8 cellular contexts compared by ENCODE assay signal in genomic region chr4:113760852-113761681, GRCh38. TPM values are rescaled to one million over a fixed set of nuclear protein-coding genes. Genes with fewer than 3 reads are reported as not detected.
A peak's percentile ranks its signal among the peaks of the same experiment; 100 is the strongest.
DNase-seq lines count a peak whose midpoint lies in the region; ATAC-seq and TF ChIP-seq lines count a peak whose summit lies in the region.

No MANE protein-coding gene starts in this region.

- H3K27me3 ChIP-seq in heart left ventricle, result no peaks in the 10 kb centered on the region
- H3K27me3 ChIP-seq in trophoblast cell (ENCODE audit: insufficient read depth, low read length), result no peaks in the 10 kb centered on the region
- no peaks in the 10 kb centered on the region for H3K27me3 ChIP-seq in uterus

- H2AK5ac ChIP-seq in trophoblast cell (ENCODE audit: low read length), result peak overlapping the region; percentile 15

- intact Hi-C loops in heart left ventricle (cut with DNase I) (loop anchor here (1.0 to 10.0 kb wide), 21 partner anchors 74 to 624 kb away; no protein-coding TSS in a partner anchor), uterus (cut with DNase I; ENCODE audit: low total_unique reads) (loop anchor here (10.0 kb wide), 2 partner anchors 216 to 366 kb away; no protein-coding TSS in a partner anchor)

- H3K79me2 ChIP-seq in trophoblast cell (ENCODE audit: control insufficient read depth, insufficient read depth, low read length, poor library complexity), result peaks cover 12% of the 10 kb centered on the region

- peak overlapping the region; percentile 75 for H3K4ac ChIP-seq in trophoblast cell (ENCODE audit: low read depth, low read length)

- peak overlapping the region; percentile 82 for H2AFZ ChIP-seq in trophoblast cell (ENCODE audit: insufficient read depth, low read length, poor library complexity)

- H2BK5ac ChIP-seq in trophoblast cell (ENCODE audit: low read depth, low read length, poor library complexity), result peak overlapping the region; percentile 88

- TF ChIP-seq CTCF in heart left ventricle (IDR thresholded peaks at IDR 0.05) (no peak), uterus (IDR thresholded peaks at IDR 0.05) (peak in 1 of 4 experiments; percentile 12)

- peak overlapping the region; percentile 70 to 91 (median 88) for H3K4me3 ChIP-seq in heart left ventricle
- H3K4me3 ChIP-seq in trophoblast cell (ENCODE audit: low read depth, low read length), result peak overlapping the region; percentile 86
- peak overlapping the region; percentile 68 to 92 for H3K4me3 ChIP-seq in uterus

- no peaks in the 10 kb centered on the region for H3K9me3 ChIP-seq in heart left ventricle
- no peaks in the 10 kb centered on the region for H3K9me3 ChIP-seq in trophoblast cell (ENCODE audit: insufficient read depth, low read depth, low read length)
- H3K9me3 ChIP-seq in uterus, result no peaks in the 10 kb centered on the region

- peak in 1 of 2 donors; percentile 18 for TF ChIP-seq POLR2A in heart left ventricle (IDR thresholded peaks at IDR 0.05)
- TF ChIP-seq POLR2A in uterus (IDR thresholded peaks at IDR 0.05), result no peak

- peak; percentile 23 for DNase-seq in COLO829 (ENCODE audit: low spot score)
- DNase-seq in SK-N-DZ (ENCODE audit: low spot score), result peak; percentile 54
- peak; percentile 84 to 92 (median 88) for DNase-seq in heart left ventricle
- DNase-seq in trophoblast cell, result peak; percentile 18 to 29
- DNase-seq in uterus, result peak; percentile 81 to 83

- WGBS in adipose tissue, 3 donors, result 0 to 1% (median 1%) methylated on average over 51 to 73 of the region's 75 CpGs
- WGBS in heart left ventricle, 4 donors, result 0 to 1% (median 1%) methylated on average over 54 to 75 of the region's 75 CpGs
- WGBS in trophoblast cell (ENCODE audit: extremely low coverage, insufficient coverage, insufficient read length), result no CpG with 5 or more reads among the region's 75 CpGs

- H2BK120ac ChIP-seq in trophoblast cell (ENCODE audit: insufficient read depth, low read length, poor library complexity), result peak overlapping the region; percentile 61

- peak overlapping the region; percentile 91 for H3K18ac ChIP-seq in trophoblast cell (ENCODE audit: low read length)

- H3K36me3 ChIP-seq in heart left ventricle (peaks cover 0 to 15% (median 3%) of the 10 kb centered on the region in 9 donors), trophoblast cell (ENCODE audit: control insufficient read depth in 1 of 2, insufficient read depth in 2 of 2, low read length in 2 of 2) (no peaks in the 10 kb centered on the region), uterus (no peaks in the 10 kb centered on the region)

- peak overlapping the region; percentile 78 for H4K12ac ChIP-seq in trophoblast cell (ENCODE audit: low read depth, low read length)

- peak; percentile 26 for ATAC-seq in GM19397 (IDR thresholded peaks at IDR 0.05; ENCODE audit: unreplicated experiment)
- ATAC-seq in HG03565 (IDR thresholded peaks at IDR 0.05; ENCODE audit: unreplicated experiment), result peak; percentile 9
- ATAC-seq in heart left ventricle, result peak; percentile 25 to 80 (median 66)

- peaks cover 3 to 48% (median 17%) of the 10 kb centered on the region in 12 donors for H3K4me1 ChIP-seq in heart left ventricle
- no peaks in the 10 kb centered on the region for H3K4me1 ChIP-seq in trophoblast cell (ENCODE audit: control insufficient read depth in 1 of 2, insufficient read depth in 2 of 2, low read length in 2 of 2)
- peaks cover 4 to 6% of the 10 kb centered on the region in 2 donors for H3K4me1 ChIP-seq in uterus

- H3K27ac ChIP-seq in adipose tissue (ENCODE audit: low read depth, low read length) (peak overlapping the region; percentile 90), heart left ventricle (peak overlapping the region; percentile 97 to 100 (median 99)), trophoblast cell (ENCODE audit: low read depth, low read length) (peak overlapping the region; percentile 99), uterus (peak overlapping the region; percentile 97 to 100)

- H4K8ac ChIP-seq in trophoblast cell (ENCODE audit: low read depth, low read length), result peak overlapping the region; percentile 63

- peak overlapping the region; percentile 41 for H2BK12ac ChIP-seq in trophoblast cell (ENCODE audit: low read length)

- H3K23ac ChIP-seq in trophoblast cell (ENCODE audit: low read length), result no peak overlapping the region

- peak overlapping the region; percentile 84 for H3K14ac ChIP-seq in trophoblast cell (ENCODE audit: low read length)

- H4K91ac ChIP-seq in trophoblast cell (ENCODE audit: low read depth, low read length), result peak overlapping the region; percentile 92

- peak overlapping the region; percentile 91 for H3K4me2 ChIP-seq in trophoblast cell (ENCODE audit: low read length)

- peak overlapping the region; percentile 92 for H3K9ac ChIP-seq in trophoblast cell (ENCODE audit: low read length)

- peaks cover 20% of the 10 kb centered on the region for H3K79me1 ChIP-seq in trophoblast cell (ENCODE audit: low read length)

RNA-seq across cellular contexts. Expression of gene CAMK2D, which starts 0.5 kb away (rescaled TPM):
- 12.0 and 12.3 TPM in 2 replicates for polyA plus RNA-seq in SK-N-DZ (2014; cell fraction: cytosol; rRNA removed)
- 7.2 and 9.5 TPM in 2 replicates for polyA plus RNA-seq in SK-N-DZ (2014; cell fraction: nucleus; rRNA removed)
- 10 to 100 TPM in 2 of 3 donors, 1 to 10 TPM in 1; 6.1 to 28.6 (median 26.5) TPM for polyA plus RNA-seq in adipose tissue
- 100 to 1,000 TPM; 167 to 294 (median 224) TPM for total RNA-seq in heart left ventricle
- 100 to 1,000 TPM in 1 of 2 donors, 10 to 100 TPM in 1; 40.9 to 106 TPM for polyA plus RNA-seq in heart left ventricle
- polyA plus RNA-seq in trophoblast cell (2013), result 27.7 and 28.8 TPM in 2 replicates
- total RNA-seq in uterus, result 10 to 100 TPM; 41.5 to 95.3 (median 54.3) TPM

Comparison
In these comparisons a context has a peak if more than half of its experiments do, and no peak if none do; other contexts are left out.
1. Peak in every context shown above with its lines: DNase-seq, ATAC-seq, H3K4me3 ChIP-seq and H3K27ac ChIP-seq.
2. DNase-seq: peak in every context shown above with its lines; median percentile 88 in heart left ventricle; 82 in uterus; 54 in SK-N-DZ; 24 in trophoblast cell; 23 in COLO829.
3. ATAC-seq: peak in every context shown above with its lines; median percentile 66 in heart left ventricle; 26 in GM19397; 9 in HG03565.